ENCODE assay signal across 13 cellular contexts in genomic region chrX:119688856-119689455, GRCh38. TPM values are rescaled to one million over a fixed set of nuclear protein-coding genes. Genes with fewer than 3 reads are reported as not detected.
DNase-seq lines count a peak whose midpoint lies in the region; ATAC-seq and TF ChIP-seq lines count a peak whose summit lies in the region.
"Had no signal": no experiment of that assay in that cellular context is flagged by ENCODE, and none has a peak within 500 bp of the region (broad histone marks: within the 10 kb centered on the region; RNA-seq: fewer than 3 reads in every experiment).

No MANE protein-coding gene starts in this region.

- WGBS in prostate gland, result 93% methylated on average over 6 of the region's 6 CpGs

- no peaks in the 10 kb centered on the region for H3K27me3 ChIP-seq in prostate gland (replicated peaks; ENCODE audit: insufficient read depth)
- H3K27me3 ChIP-seq: testis had no signal

- intact Hi-C loops in prostate gland (cut with DNase I), result no loop called here

- TF ChIP-seq POLR2A in prostate gland (IDR thresholded peaks at IDR 0.05), result no peak

- no peak overlapping the region for H3K27ac ChIP-seq in prostate gland
- H3K27ac ChIP-seq: testis had no signal

- H3K36me3 Mint-ChIP-seq in activated CD8-positive, alpha-beta memory T cell treated with anti-CD3 and anti-CD28 coated beads, Interleukin-2, amount 10 ng/mL, durations not matched to agents 7 days and 5 days, result peaks cover 39% of the 10 kb centered on the region
- peaks cover 12% of the 10 kb centered on the region for H3K36me3 Mint-ChIP-seq in activated naive CD8-positive, alpha-beta T cell treated with anti-CD3 and anti-CD28 coated beads, Interleukin-2, amount 50 U/mL, for 24 hours (ENCODE audit: low read depth)
- H3K36me3 Mint-ChIP-seq in mesothelial cell of epicardium, result no peaks in the 10 kb centered on the region

- no peak for TF ChIP-seq CTCF in prostate gland (IDR thresholded peaks at IDR 0.05)
- no peak for TF ChIP-seq CTCF in mesothelial cell of epicardium (IDR thresholded peaks at IDR 0.05; ENCODE audit: unreplicated experiment)

- H3K4me3 Mint-ChIP-seq in activated CD8-positive, alpha-beta memory T cell treated with anti-CD3 and anti-CD28 coated beads, Interleukin-2, amount 10 ng/mL, durations not matched to agents 7 days and 5 days, result peak overlapping the region; percentile 97
- peak overlapping the region; percentile 92 for H3K4me3 Mint-ChIP-seq in activated naive CD8-positive, alpha-beta T cell treated with anti-CD3 and anti-CD28 coated beads, Interleukin-2, amount 50 U/mL, for 24 hours
- no peak overlapping the region for H3K4me3 Mint-ChIP-seq in mesothelial cell of epicardium

- CTCF ChIA-PET in activated CD8-positive, alpha-beta memory T cell treated with anti-CD3 and anti-CD28 coated beads, Interleukin-2, amount 10 ng/mL, durations not matched to agents 7 days and 5 days (lab: Charles Lee), result interaction anchor here (0.8 to 6.0 kb wide), 4 partner anchors 11 to 96 kb away, joined by 3 to 47 read pairs (median 14); no protein-coding TSS in a partner anchor

- no peaks in the 10 kb centered on the region for H3K4me1 ChIP-seq in prostate gland (replicated peaks)

- no peak overlapping the region for H3K4me3 ChIP-seq in prostate gland
- H3K4me3 ChIP-seq: testis had no signal

- peak; percentile 57 for DNase-seq in activated CD8-positive, alpha-beta memory T cell treated with anti-CD3 and anti-CD28 coated beads, Interleukin-2, amount 10 ng/mL, durations not matched to agents 7 days and 5 days
- no peak for DNase-seq in activated CD8-positive, alpha-beta memory T cell treated with anti-CD3 and anti-CD28 coated beads, Interleukin-2, amount 50 U/mL, for 48 hours
- DNase-seq in T-helper 1 cell (peak in 3 of 5 donors; percentile 25 to 54 (median 27)), prostate gland (ENCODE audit: low spot score) (no peak), SIG-M5 (lab: John Stamatoyannopoulos, UW) (no peak), mesothelial cell of epicardium (ENCODE audit: low spot score in 2 of 2, unreplicated experiment in 2 of 2) (no peak)
- no peak for DNase-seq in activated naive CD8-positive, alpha-beta T cell treated with anti-CD3 and anti-CD28 coated beads, Interleukin-2, amount 50 U/mL, for 24 hours
- no peak for DNase-seq in stimulated activated naive CD8-positive, alpha-beta T cell treated with anti-CD3 and anti-CD28 coated beads, Interleukin-15, Interleukin-2, amounts not matched to agents 100 U/mL and 50 U/mL, for 24 hours
- DNase-seq: DMS79 treated with DMSO at 0.1 percent for 48 hours, KBM-7, PC-3, retina, testis had no signal

- H3K4me1 Mint-ChIP-seq in activated CD8-positive, alpha-beta memory T cell treated with anti-CD3 and anti-CD28 coated beads, Interleukin-2, amount 10 ng/mL, durations not matched to agents 7 days and 5 days, result peaks cover 50% of the 10 kb centered on the region
- peaks cover 61% of the 10 kb centered on the region for H3K4me1 Mint-ChIP-seq in activated naive CD8-positive, alpha-beta T cell treated with anti-CD3 and anti-CD28 coated beads, Interleukin-2, amount 50 U/mL, for 24 hours
- H3K4me1 Mint-ChIP-seq in mesothelial cell of epicardium, result peaks cover 34% of the 10 kb centered on the region

- ATAC-seq in activated CD8-positive, alpha-beta memory T cell treated with anti-CD3 and anti-CD28 coated beads, Interleukin-2, amount 10 ng/mL, durations not matched to agents 7 days and 5 days, result peak; percentile 4
- peak; percentile 13 for ATAC-seq in activated naive CD8-positive, alpha-beta T cell treated with anti-CD3 and anti-CD28 coated beads, Interleukin-2, amount 50 U/mL, for 24 hours
- peak; percentile 26 for ATAC-seq in stimulated activated naive CD8-positive, alpha-beta T cell treated with anti-CD3 and anti-CD28 coated beads, Interleukin-15, Interleukin-2, amounts not matched to agents 100 U/mL and 50 U/mL, for 24 hours
- ATAC-seq: PC-3 had no signal

- H3K27me3 Mint-ChIP-seq in activated CD8-positive, alpha-beta memory T cell treated with anti-CD3 and anti-CD28 coated beads, Interleukin-2, amount 10 ng/mL, durations not matched to agents 7 days and 5 days, result no peaks in the 10 kb centered on the region
- H3K27me3 Mint-ChIP-seq in activated naive CD8-positive, alpha-beta T cell treated with anti-CD3 and anti-CD28 coated beads, Interleukin-2, amount 50 U/mL, for 24 hours, result no peaks in the 10 kb centered on the region
- H3K27me3 Mint-ChIP-seq in mesothelial cell of epicardium (ENCODE audit: low read depth), result no peaks in the 10 kb centered on the region

- H3K9me3 ChIP-seq in prostate gland, result no peaks in the 10 kb centered on the region
- H3K9me3 ChIP-seq: testis had no signal

- H3K36me3 ChIP-seq in prostate gland, result no peaks in the 10 kb centered on the region

- peak overlapping the region; percentile 99 for H3K27ac Mint-ChIP-seq in activated CD8-positive, alpha-beta memory T cell treated with anti-CD3 and anti-CD28 coated beads, Interleukin-2, amount 10 ng/mL, durations not matched to agents 7 days and 5 days
- H3K27ac Mint-ChIP-seq in activated naive CD8-positive, alpha-beta T cell treated with anti-CD3 and anti-CD28 coated beads, Interleukin-2, amount 50 U/mL, for 24 hours, result peak overlapping the region; percentile 99
- no peak overlapping the region for H3K27ac Mint-ChIP-seq in mesothelial cell of epicardium

- no peaks in the 10 kb centered on the region for H3K9me3 Mint-ChIP-seq in activated CD8-positive, alpha-beta memory T cell treated with anti-CD3 and anti-CD28 coated beads, Interleukin-2, amount 10 ng/mL, durations not matched to agents 7 days and 5 days (ENCODE audit: low read depth)
- H3K9me3 Mint-ChIP-seq in activated naive CD8-positive, alpha-beta T cell treated with anti-CD3 and anti-CD28 coated beads, Interleukin-2, amount 50 U/mL, for 24 hours, result no peaks in the 10 kb centered on the region
- H3K9me3 Mint-ChIP-seq in mesothelial cell of epicardium, result no peaks in the 10 kb centered on the region

RNA-seq across cellular contexts. Expression of gene SEPTIN6, which starts 4.0 kb away (rescaled TPM):
- 100 to 1,000 TPM; 236 to 263 TPM for total RNA-seq in activated CD8-positive, alpha-beta memory T cell treated with anti-CD3 and anti-CD28 coated beads, Interleukin-2, amount 10 ng/mL, durations not matched to agents 7 days and 5 days
- 100 to 1,000 TPM in 1 of 2 donors, 10 to 100 TPM in 1; 20.5 to 175 TPM for total RNA-seq in prostate gland
- total RNA-seq in mesothelial cell of epicardium, result 57.6 to 62.7 TPM (median 58.1 TPM) in 3 replicates

Comparison
In these comparisons a context has a peak if more than half of its experiments do, and no peak if none do; other contexts are left out.
1. DNase-seq: peak in activated CD8-positive, alpha-beta memory T cell treated with anti-CD3 and anti-CD28 coated beads, Interleukin-2, amount 10 ng/mL, durations not matched to agents 7 days and 5 days (single experiment) and T-helper 1 cell (3 of 5); none in activated CD8-positive, alpha-beta memory T cell treated with anti-CD3 and anti-CD28 coated beads, Interleukin-2, amount 50 U/mL, for 48 hours (single experiment), activated naive CD8-positive, alpha-beta T cell treated with anti-CD3 and anti-CD28 coated beads, Interleukin-2, amount 50 U/mL, for 24 hours (single experiment), stimulated activated naive CD8-positive, alpha-beta T cell treated with anti-CD3 and anti-CD28 coated beads, Interleukin-15, Interleukin-2, amounts not matched to agents 100 U/mL and 50 U/mL, for 24 hours (single experiment), prostate gland (single experiment), SIG-M5 (single experiment) and mesothelial cell of epicardium (0 of 2).
2. Peak in every context shown above with its lines, with median percentiles within 50 percentile points of each other: ATAC-seq.